Comparison of ENCODE assay signal across 8 cellular contexts in the genomic region with DNA sequence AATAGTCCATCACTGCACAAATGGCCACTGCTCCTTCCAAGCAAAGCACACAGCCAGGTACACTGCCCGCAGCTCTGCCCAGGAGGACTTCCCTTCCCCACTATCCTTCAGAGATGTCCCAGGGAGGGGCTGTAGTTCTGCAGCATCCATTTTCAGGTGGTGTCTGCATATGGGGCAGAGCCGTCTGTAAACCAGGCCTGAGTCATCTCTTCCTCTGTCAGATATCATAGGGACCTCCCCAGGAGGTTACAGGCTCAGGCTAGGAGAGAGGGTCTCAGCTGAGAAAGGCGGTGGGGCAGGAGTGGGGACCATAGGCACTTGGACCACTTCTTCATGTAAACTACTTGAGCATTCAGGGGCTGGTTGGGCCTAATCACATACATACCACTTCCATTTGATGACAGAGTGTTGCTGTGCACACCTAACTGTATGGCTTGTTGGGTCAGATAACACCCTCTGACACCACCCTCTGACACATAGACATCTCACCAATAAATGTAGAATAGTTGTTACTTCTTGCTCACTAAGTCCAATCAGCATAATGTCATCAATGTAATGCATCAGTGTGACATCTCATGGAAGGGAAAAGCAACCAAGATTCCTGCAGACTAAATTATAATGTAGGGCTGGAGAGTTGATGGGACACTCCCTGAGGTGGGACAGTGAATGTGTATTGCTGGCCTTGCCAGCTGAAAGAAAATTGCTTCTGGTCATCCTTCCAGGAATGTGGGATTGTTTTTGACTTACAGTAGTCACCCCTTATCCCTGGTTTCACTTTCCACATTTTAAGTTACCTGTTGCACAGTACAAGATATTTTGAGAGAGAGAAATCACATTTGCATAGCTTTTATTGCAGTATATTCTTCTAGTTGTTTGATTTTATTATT. TPM values are rescaled to one million over a fixed set of nuclear protein-coding genes. Genes with fewer than 3 reads are reported as not detected.
"Had no signal": no experiment of that assay in that cellular context is flagged by ENCODE, and none has a peak within 500 bp of the region (broad histone marks: within the 10 kb centered on the region; RNA-seq: fewer than 3 reads in every experiment).

No MANE protein-coding gene starts in this region.

RNA-seq across cellular contexts. Expression of gene C1QTNF9, which starts 40.6 kb away (rescaled TPM):
- total RNA-seq: activated CD4-positive, alpha-beta T cell treated with anti-CD3 and anti-CD28 coated beads, Interleukin-2, amount 10 ng/mL, durations not matched to agents 24 days and 14 days; activated naive CD4-positive, alpha-beta T cell treated with anti-CD3 and anti-CD28 coated beads for 36 hours; activated T-cell treated with anti-CD3 and anti-CD28 coated beads, Interleukin-2, amount 50 U/mL, for 4 hours; activated T-helper 17 cell treated with anti-CD3 and anti-CD28 coated beads, Interleukin-2, amount 50 U/mL, for 72 hours; K562; OCI-LY7; SK-MEL-5; WTC11 had no signal
- polyA plus RNA-seq: K562 had no signal
